8 cellular contexts compared by ENCODE assay signal in genomic region chr14:24387014-24387355, GRCh38. TPM values are rescaled to one million over a fixed set of nuclear protein-coding genes. Genes with fewer than 3 reads are reported as not detected.
"Had no signal": no experiment of that assay in that cellular context is flagged by ENCODE, and none has a peak within 500 bp of the region (broad histone marks: within the 10 kb centered on the region; RNA-seq: fewer than 3 reads in every experiment).

No MANE protein-coding gene starts in this region.

- FAIRE-seq: H1, H54 had no signal

- DNase-seq: H9, HCEC 1CT, IMR-90, KBM-7 had no signal

- H3K4me3 ChIP-seq: GM23338 had no signal

- H3K4me3 Mint-ChIP-seq: GM23338, H9 had no signal

- ATAC-seq: GM23338 had no signal

- H3K27ac Mint-ChIP-seq: GM23338, H9 had no signal

- H3K9me3 Mint-ChIP-seq: GM23338, H9 had no signal

- H3K27ac ChIP-seq: HL-60 had no signal

- H2AFZ ChIP-seq: GM23338 had no signal

- H3K4me2 ChIP-seq: GM23338 had no signal

RNA-seq across cellular contexts. Expression of gene RIPK3, which starts 47.2 kb away (rescaled TPM):
- total RNA-seq: IMR-90 had no signal
